26 cellular contexts compared by ENCODE assay signal in the genomic region with DNA sequence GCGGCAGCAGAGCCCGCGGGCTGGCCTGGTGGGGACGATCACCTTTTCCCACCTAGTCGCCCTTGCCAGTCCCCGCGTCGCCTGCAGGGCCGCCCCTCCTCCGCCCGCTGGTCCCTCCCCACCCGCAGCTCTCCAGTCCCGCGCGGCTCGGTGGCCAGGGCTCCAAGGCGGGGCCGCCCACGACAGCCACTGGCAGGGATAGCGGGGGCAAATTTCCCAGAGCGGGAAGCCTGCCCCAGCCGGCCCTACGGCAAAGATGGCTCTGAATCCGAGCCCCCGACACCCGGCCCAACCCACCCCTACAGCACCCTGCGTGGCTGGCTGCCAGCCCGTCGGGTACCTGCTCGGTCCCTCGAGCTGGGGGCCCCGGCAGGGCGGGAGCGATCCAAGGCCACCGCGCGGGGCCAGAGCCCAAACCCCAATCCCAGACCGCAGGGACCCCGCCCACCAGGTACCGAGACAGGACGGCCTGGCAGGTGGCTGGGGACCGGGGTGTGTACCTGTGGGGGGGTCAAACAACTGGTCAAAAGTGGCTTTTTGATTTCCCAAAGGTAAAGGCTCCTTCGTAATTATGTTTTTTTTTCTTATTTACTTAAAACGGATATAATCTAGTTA. TPM values are rescaled to one million over a fixed set of nuclear protein-coding genes. Genes with fewer than 3 reads are reported as not detected.
"Had no signal": no experiment of that assay in that cellular context is flagged by ENCODE, and none has a peak within 500 bp of the region (broad histone marks: within the 10 kb centered on the region; RNA-seq: fewer than 3 reads in every experiment).

No MANE protein-coding gene starts in this region.

- H3K27me3 ChIP-seq: cardiac muscle cell, colonic mucosa had no signal

- H3K36me3 ChIP-seq: cardiac muscle cell, colonic mucosa, heart right ventricle, left lung, prostate gland, sigmoid colon, tibial nerve had no signal

- DNase-seq: activated CD4-positive, alpha-beta T cell treated with anti-CD3 and anti-CD28 coated beads, Interleukin-2, amount 50 U/mL, for 1 hour; activated CD8-positive, alpha-beta T cell treated with anti-CD3 and anti-CD28 coated beads for 36 hours; activated naive CD4-positive, alpha-beta T cell; activated T-cell treated with anti-CD3 and anti-CD28 coated beads, Interleukin-2, amount 50 U/mL, for 48 hours; cerebellar nuclear complex; colonic mucosa; foreskin fibroblast; heart right ventricle; kidney glomerular epithelial cell; left lung; mucosa of descending colon; sigmoid colon; small intestine; stimulated activated CD4-positive, alpha-beta T cell treated with anti-CD3 and anti-CD28 coated beads, Interleukin-4, amount 100 ng/mL, for 24 hours; T-helper 2 cell had no signal

- H3K4me3 ChIP-seq: cardiac muscle cell, colonic mucosa, left lung, lung, mucosa of descending colon, prostate gland, tibial nerve had no signal

- H3K9me3 ChIP-seq: colonic mucosa, prostate gland had no signal

- H3K27ac ChIP-seq: cardiac muscle cell, colonic mucosa, heart right ventricle, left lung, prostate gland, sigmoid colon, tibial nerve had no signal

- H3K4me1 ChIP-seq: colonic mucosa, left lung, prostate gland, tibial nerve had no signal

RNA-seq across cellular contexts. Expression of a gene that starts 6.3 kb away (rescaled TPM):
- total RNA-seq: activated CD8-positive, alpha-beta T cell treated with anti-CD3 and anti-CD28 coated beads for 36 hours; activated naive CD4-positive, alpha-beta T cell treated with anti-CD3 and anti-CD28 coated beads, Interleukin-2, amount 50 U/mL, for 72 hours; activated T-helper 2 cell treated with anti-CD3 and anti-CD28 coated beads, Interferon-gamma antibody, Interleukin-2, Interleukin-4, amounts not matched to agents 10 μg/mL and 5 μg/mL and 100 μg/mL, durations not matched to agents 14 hours and 24 hours and 36 hours; cardiac muscle cell; colonic mucosa; endothelial cell of umbilical vein; myocyte; natural killer cell treated with Interleukin-12 subunit alpha and Interleukin-12 subunit beta and Interleukin-15 and Interleukin-18, amount 100 ng/mL, for 72 hours; osteocyte; WTC11 had no signal
- polyA plus RNA-seq: cardiac muscle cell, endothelial cell of umbilical vein had no signal
